In the genomic region with DNA sequence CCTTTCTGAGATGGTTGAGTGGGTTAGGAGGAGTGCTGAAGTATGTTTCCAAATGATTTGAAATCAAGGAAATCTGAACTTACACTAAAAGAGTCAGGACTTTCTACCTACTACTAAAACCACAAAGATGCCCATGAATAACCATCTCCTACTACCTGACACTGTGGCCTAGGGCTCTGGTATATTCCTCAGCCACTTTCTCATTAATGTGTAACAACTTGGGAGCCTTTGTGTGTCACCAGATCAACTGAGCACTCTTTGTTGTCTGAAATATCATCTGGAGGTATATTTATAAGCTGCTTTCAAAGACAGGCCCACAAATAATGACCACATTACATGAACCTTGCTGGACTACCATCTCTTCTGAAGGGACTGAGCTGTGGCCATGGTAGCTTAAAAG, we compare ENCODE assay signal across 26 cellular contexts.
"Had no signal": no experiment of that assay in that cellular context is flagged by ENCODE, and none has a peak within 500 bp of the region (broad histone marks: within the 10 kb centered on the region; RNA-seq: fewer than 3 reads in every experiment).

No MANE protein-coding gene starts in this region.

- H3K4me3 ChIP-seq: heart right ventricle, hepatocyte, left lung, lower lobe of right lung, mucosa of descending colon, pancreas, psoas muscle, right atrium auricular region, sigmoid colon, spleen, tibial nerve, uterus had no signal

- H3K36me3 Mint-ChIP-seq: natural killer cell treated with Interleukin-12 subunit alpha and Interleukin-12 subunit beta and Interleukin-15 and Interleukin-18, amount 100 ng/mL, for 72 hours had no signal

- H3K9me3 ChIP-seq: heart right ventricle, left lung, lower lobe of right lung, mucosa of descending colon, pancreas, psoas muscle, right atrium auricular region, sigmoid colon, spleen, tibial nerve, uterus had no signal

- H3K27me3 ChIP-seq: heart right ventricle, hepatocyte, left lung, pancreas, right atrium auricular region, sigmoid colon, spleen, tibial nerve, uterus had no signal

- H3K79me2 ChIP-seq: hepatocyte had no signal

- H3K27ac ChIP-seq: heart right ventricle, hepatocyte, lower lobe of right lung, pancreas, psoas muscle, right atrium auricular region, sigmoid colon, spleen, tibial nerve, uterus had no signal

- H3K27ac Mint-ChIP-seq: natural killer cell treated with Interleukin-12 subunit alpha and Interleukin-12 subunit beta and Interleukin-15 and Interleukin-18, amount 100 ng/mL, for 72 hours; stimulated activated memory B cell treated with anti-CD40 and anti-IgM and Interleukin-4, amounts not matched to agents 10 μg/mL and 1 μg/mL and 100 μg/mL, for 72 hours; stimulated activated naive CD8-positive, alpha-beta T cell treated with anti-CD3 and anti-CD28 coated beads, Interleukin-15, amount 100 ng/mL, for 72 hours; type B pancreatic cell had no signal

- FAIRE-seq: pancreas, small intestine had no signal

- H2AFZ ChIP-seq: hepatocyte had no signal

- H3K4me3 Mint-ChIP-seq: naive thymus-derived CD4-positive, alpha-beta T cell; natural killer cell treated with Interleukin-12 subunit alpha and Interleukin-12 subunit beta and Interleukin-15 and Interleukin-18, amount 100 ng/mL, for 72 hours; stimulated activated memory B cell treated with anti-CD40 and anti-IgM and Interleukin-4, amounts not matched to agents 10 μg/mL and 1 μg/mL and 100 μg/mL, for 72 hours; stimulated activated naive CD8-positive, alpha-beta T cell treated with anti-CD3 and anti-CD28 coated beads, Interleukin-15, amount 100 ng/mL, for 72 hours; type B pancreatic cell had no signal

- H3K4me2 ChIP-seq: hepatocyte had no signal

- DNase-seq: heart right ventricle; islet precursor cell; left colon; left lung; lower lobe of right lung; mammary epithelial cell; midbrain; mucosa of descending colon; naive thymus-derived CD4-positive, alpha-beta T cell; nucleus accumbens; pancreas; psoas muscle; sigmoid colon; small intestine; spleen; stimulated activated CD4-positive, alpha-beta T cell treated with anti-CD3 and anti-CD28 coated beads, Interleukin-4, amount 100 ng/mL, for 24 hours; stimulated activated naive CD4-positive, alpha-beta T cell treated with Interleukin-2 at 50 U/mL for 16 hours; stimulated activated naive CD8-positive, alpha-beta T cell treated with anti-CD3 and anti-CD28 coated beads, Interleukin-15, amount 100 ng/mL, for 72 hours; substantia nigra; uterus had no signal

- H3K27me3 Mint-ChIP-seq: naive thymus-derived CD4-positive, alpha-beta T cell; natural killer cell treated with Interleukin-12 subunit alpha and Interleukin-12 subunit beta and Interleukin-15 and Interleukin-18, amount 100 ng/mL, for 72 hours; stimulated activated memory B cell treated with anti-CD40 and anti-IgM and Interleukin-4, amounts not matched to agents 10 μg/mL and 1 μg/mL and 100 μg/mL, for 72 hours; stimulated activated naive CD8-positive, alpha-beta T cell treated with anti-CD3 and anti-CD28 coated beads, Interleukin-15, amount 100 ng/mL, for 72 hours; type B pancreatic cell had no signal

- H3K4me1 ChIP-seq: pancreas, uterus had no signal

- ATAC-seq: heart right ventricle; left colon; left lung; lower lobe of right lung; mucosa of descending colon; naive thymus-derived CD4-positive, alpha-beta T cell; natural killer cell treated with Interleukin-12 subunit alpha and Interleukin-12 subunit beta and Interleukin-15 and Interleukin-18, amount 100 ng/mL, for 72 hours; pancreas; psoas muscle; stimulated activated memory B cell treated with anti-CD40 and anti-IgM and Interleukin-4, amounts not matched to agents 10 μg/mL and 1 μg/mL and 100 μg/mL, for 72 hours; stimulated activated naive CD8-positive, alpha-beta T cell treated with anti-CD3 and anti-CD28 coated beads, Interleukin-15, amount 100 ng/mL, for 72 hours had no signal

- H3K9me3 Mint-ChIP-seq: naive thymus-derived CD4-positive, alpha-beta T cell; natural killer cell treated with Interleukin-12 subunit alpha and Interleukin-12 subunit beta and Interleukin-15 and Interleukin-18, amount 100 ng/mL, for 72 hours; stimulated activated naive CD8-positive, alpha-beta T cell treated with anti-CD3 and anti-CD28 coated beads, Interleukin-15, amount 100 ng/mL, for 72 hours; type B pancreatic cell had no signal

- H3K36me3 ChIP-seq: pancreas, right atrium auricular region, uterus had no signal
